1 cellular context compared by ENCODE assay signal in genomic region chr2:120252207-120253020, GRCh38.
TF ChIP-seq lines count a peak whose summit lies in the region.

TSS of gene RALB (plus strand) at chr2:120252852. CDS start at chr2:120278665, 25,813 bp downstream.

TF ChIP-seq in HepG2, 621 proteins besides CTCF, POLR2A, EP300 and RAD21 (continued from another document and continues in another):
- TF ChIP-seq ZNF20 (CRISPR knock-in tag; IDR thresholded peaks at IDR 0.05), result no peak
- TF ChIP-seq ZNF407 (CRISPR knock-in tag; IDR thresholded peaks at IDR 0.05; ENCODE audit: not compliant biosample characterization), result peak; percentile 85
- no peak for TF ChIP-seq DMAP1 (CRISPR knock-in tag; IDR thresholded peaks at IDR 0.05)
- TF ChIP-seq KLF15 (CRISPR knock-in tag; IDR thresholded peaks at IDR 0.05; ENCODE audit: borderline replicate concordance), result no peak; the same call in 1 of the 2 replicates
- TF ChIP-seq ELF3 (CRISPR knock-in tag; IDR thresholded peaks at IDR 0.05), result 0 out of 2 replicates have a peak, but pooled peaks have one; percentile 8
- no peak for TF ChIP-seq TBX3 (IDR thresholded peaks at IDR 0.05; ENCODE audit: borderline replicate concordance)
- TF ChIP-seq ZNF660 (CRISPR knock-in tag; IDR thresholded peaks at IDR 0.05; ENCODE audit: borderline replicate concordance, low read depth), result no peak
- peak; percentile 83; the same call in 1 of the 2 replicates for TF ChIP-seq ZNF33B (CRISPR knock-in tag; IDR thresholded peaks at IDR 0.05)
- peak; percentile 42; the same call in 1 of the 2 replicates for TF ChIP-seq POGZ (CRISPR knock-in tag; IDR thresholded peaks at IDR 0.05)
- no peak for TF ChIP-seq ZNF775 (CRISPR knock-in tag; IDR thresholded peaks at IDR 0.05; ENCODE audit: borderline replicate concordance)
- TF ChIP-seq ZNF704 (CRISPR knock-in tag; IDR thresholded peaks at IDR 0.05; ENCODE audit: borderline replicate concordance), result no peak
- TF ChIP-seq TBP (CRISPR knock-in tag; IDR thresholded peaks at IDR 0.05), result no peak; the same call in 1 of the 2 replicates
- no peak for TF ChIP-seq HCFC1 (IDR thresholded peaks at IDR 0.05; ENCODE audit: low read depth, low read length)
- no peak for TF ChIP-seq PAX8 (CRISPR knock-in tag; IDR thresholded peaks at IDR 0.05; ENCODE audit: borderline replicate concordance)
- TF ChIP-seq ZNF724P (CRISPR knock-in tag; IDR thresholded peaks at IDR 0.05; ENCODE audit: borderline replicate concordance), result peak; percentile 72; the same call in 1 of the 2 replicates
- TF ChIP-seq NFIB (CRISPR knock-in tag; IDR thresholded peaks at IDR 0.05; ENCODE audit: borderline replicate concordance), result no peak
- TF ChIP-seq HDAC6 (IDR thresholded peaks at IDR 0.05; ENCODE audit: low read depth, low read length), result no peak
- no peak for TF ChIP-seq IKZF5 (CRISPR knock-in tag; IDR thresholded peaks at IDR 0.05)
- TF ChIP-seq ZNF652 (CRISPR knock-in tag; IDR thresholded peaks at IDR 0.05; ENCODE audit: borderline replicate concordance, low read depth), result no peak
- 0 out of 2 replicates have a peak, but pooled peaks have one; percentile 77 for TF ChIP-seq CAMTA2 (CRISPR knock-in tag; IDR thresholded peaks at IDR 0.05; ENCODE audit: borderline replicate concordance)
- TF ChIP-seq ZHX2 (IDR thresholded peaks at IDR 0.05; ENCODE audit: low read depth), result no peak; the same call in 1 of the 2 replicates
- no peak for TF ChIP-seq ZHX2 (CRISPR knock-in tag; IDR thresholded peaks at IDR 0.05; ENCODE audit: borderline replicate concordance)
- TF ChIP-seq EHMT2 (IDR thresholded peaks at IDR 0.05; ENCODE audit: borderline replicate concordance, low read depth, low read length), result no peak
- TF ChIP-seq ZNF576 (CRISPR knock-in tag; IDR thresholded peaks at IDR 0.05), result no peak
- no peak for TF ChIP-seq ZNF354B (CRISPR knock-in tag; IDR thresholded peaks at IDR 0.05)
- TF ChIP-seq ZNF792 (CRISPR knock-in tag; IDR thresholded peaks at IDR 0.05), result no peak
- TF ChIP-seq SALL2 (CRISPR knock-in tag; IDR thresholded peaks at IDR 0.05), result peak; percentile 67
- peak; percentile 86 for TF ChIP-seq HNRNPLL (IDR thresholded peaks at IDR 0.05; ENCODE audit: low read depth, low read length, poor library complexity, severe bottlenecking)
- TF ChIP-seq PTBP1 (IDR thresholded peaks at IDR 0.05; ENCODE audit: low read depth, low read length, poor library complexity, severe bottlenecking), result no peak
- no peak; the same call in 1 of the 2 replicates for TF ChIP-seq GMEB1 (CRISPR knock-in tag; IDR thresholded peaks at IDR 0.05; ENCODE audit: borderline replicate concordance)
- peak; percentile 91 for TF ChIP-seq ZNF782 (CRISPR knock-in tag; IDR thresholded peaks at IDR 0.05; ENCODE audit: borderline replicate concordance)
- no peak for TF ChIP-seq SCMH1 (CRISPR knock-in tag; IDR thresholded peaks at IDR 0.05; ENCODE audit: borderline replicate concordance)
- TF ChIP-seq ZNF430 (CRISPR knock-in tag; IDR thresholded peaks at IDR 0.05), result peak; percentile 61
- TF ChIP-seq FOXO4 (CRISPR knock-in tag; conservative IDR thresholded peaks at IDR 0.05), result no peak
- no peak for TF ChIP-seq MED13 (CRISPR knock-in tag; IDR thresholded peaks at IDR 0.05)
- peak; percentile 53; the same call in 1 of the 2 replicates for TF ChIP-seq MYC (CRISPR knock-in tag; IDR thresholded peaks at IDR 0.05; ENCODE audit: borderline replicate concordance)
- peak; percentile 70; the same call in 1 of the 2 replicates for TF ChIP-seq SAFB2 (CRISPR knock-in tag; IDR thresholded peaks at IDR 0.05; ENCODE audit: borderline replicate concordance, low read depth)
